In genomic region chr10:132185601-132186487, GRCh38 we compare ENCODE assay signal across 8 cellular contexts. TPM values are rescaled to one million over a fixed set of nuclear protein-coding genes. Genes with fewer than 3 reads are reported as not detected.
A peak's percentile ranks its signal among the peaks of the same experiment; 100 is the strongest.
DNase-seq lines count a peak whose midpoint lies in the region; ATAC-seq lines count a peak whose summit lies in the region.

No MANE protein-coding gene starts in this region.

- DNase-seq in COLO668 (lab: John Stamatoyannopoulos, UW; ENCODE audit: unreplicated experiment) (peak; percentile 77), T-cell (peak in 33 of 34 experiments; percentile 25 to 78 (median 58)), astrocyte of the hippocampus (ENCODE audit: low read depth, low spot score) (peak; percentile 76), islet precursor cell (peak; percentile 78), hippocampal formation (lab: John Stamatoyannopoulos, UW) (no peak), SIG-M5 treated with dmso at 0.1 percent for 504 hours (lab: John Stamatoyannopoulos, UW; ENCODE audit: unreplicated experiment) (no peak)
- peak; percentile 28 to 52 for DNase-seq in stimulated activated CD4-positive, alpha-beta T cell treated with anti-CD3 and anti-CD28 coated beads, Interleukin-4, amount 100 ng/mL, for 48 hours (ENCODE audit: low read depth in 2 of 2)

- no peaks in the 10 kb centered on the region for H3K36me3 Mint-ChIP-seq in T-cell

- no peak overlapping the region for H3K27ac Mint-ChIP-seq in T-cell

- H3K4me3 Mint-ChIP-seq in T-cell = peak overlapping the region in 2 of 3 donors; percentile 59 to 66

- H3K4me1 Mint-ChIP-seq in T-cell = peaks cover 0 to 18% (median 7%) of the 10 kb centered on the region in 3 donors

- POLR2A ChIA-PET in T-cell (lab: Charles Lee) = no interaction called here

- ATAC-seq in T-cell (replicated peaks in 1 of 4) = peak; percentile 84 to 91 (median 88)
- ATAC-seq in HG02571 (IDR thresholded peaks at IDR 0.05; ENCODE audit: unreplicated experiment) = no peak

- CTCF ChIA-PET in T-cell (lab: Charles Lee) = no interaction called here

- H3K27me3 Mint-ChIP-seq in T-cell = peaks cover 38 to 45% of the 10 kb centered on the region in 2 donors

- no peaks in the 10 kb centered on the region for H3K9me3 Mint-ChIP-seq in T-cell

RNA-seq across cellular contexts. Expression of gene DPYSL4, which starts 0.9 kb away (rescaled TPM):
- total RNA-seq in T-cell = 1 to 10 TPM in 4 of 5 donors, under 1 TPM in 1; 0.66 to 3.9 (median 3.2) TPM

Comparison
In these comparisons a context has a peak if more than half of its experiments do, and no peak if none do; other contexts are left out.
1. DNase-seq: peak in COLO668 (single experiment), T-cell (33 of 34), astrocyte of the hippocampus (single experiment), islet precursor cell (single experiment) and stimulated activated CD4-positive, alpha-beta T cell treated with anti-CD3 and anti-CD28 coated beads, Interleukin-4, amount 100 ng/mL, for 48 hours (2 of 2); none in hippocampal formation (0 of 2) and SIG-M5 treated with dmso at 0.1 percent for 504 hours (single experiment).